8 cellular contexts compared by ENCODE assay signal in genomic region chr14:69151458-69152180, GRCh38. TPM values are rescaled to one million over a fixed set of nuclear protein-coding genes. Genes with fewer than 3 reads are reported as not detected.
A peak's percentile ranks its signal among the peaks of the same experiment; 100 is the strongest.
DNase-seq lines count a peak whose midpoint lies in the region; ATAC-seq and TF ChIP-seq lines count a peak whose summit lies in the region.

No MANE protein-coding gene starts in this region.

- H3K4me1 ChIP-seq in CD8-positive, alpha-beta T cell (ENCODE audit: insufficient read depth, low read length): peaks cover 42% of the 10 kb centered on the region
- H3K4me1 ChIP-seq in fibroblast of lung (ENCODE audit: control insufficient read depth, extremely low read depth, insufficient read depth, low read length): peaks cover 11% of the 10 kb centered on the region

- peak overlapping the region; percentile 90 for H3K4me2 ChIP-seq in fibroblast of lung (ENCODE audit: extremely low read depth, insufficient read depth, low read length)

- no peaks in the 10 kb centered on the region for H3K27me3 ChIP-seq in CD8-positive, alpha-beta T cell (ENCODE audit: insufficient read depth, low read length)
- no peaks in the 10 kb centered on the region for H3K27me3 ChIP-seq in fibroblast of lung (ENCODE audit: control insufficient read depth, insufficient read depth, low read length)

- H3K9me3 ChIP-seq in CD8-positive, alpha-beta T cell (ENCODE audit: low read length): no peaks in the 10 kb centered on the region
- H3K9me3 ChIP-seq in fibroblast of lung (ENCODE audit: control insufficient read depth, insufficient read depth, low read depth, low read length): no peaks in the 10 kb centered on the region

- peak overlapping the region; percentile 95 for H3K4me3 ChIP-seq in CD8-positive, alpha-beta T cell (ENCODE audit: low read depth, low read length)
- H3K4me3 ChIP-seq in fibroblast of lung (replicated peaks in 1 of 4; ENCODE audit: control extremely low read depth in 1 of 4, insufficient read depth in 1 of 4, low read depth in 3 of 4, low read length in 4 of 4): peak overlapping the region; percentile 74 to 90 (median 88)

- H3K36me3 Mint-ChIP-seq in CD8-positive, alpha-beta T cell: peaks cover 36% of the 10 kb centered on the region
- H3K36me3 Mint-ChIP-seq in IgD-negative memory B cell: peaks cover 1% of the 10 kb centered on the region
- H3K36me3 Mint-ChIP-seq in activated T-helper 17 cell treated with anti-CD3 and anti-CD28 coated beads, Interleukin-2, amount 50 U/mL, for 72 hours (ENCODE audit: low read depth): peaks cover 43% of the 10 kb centered on the region
- peaks cover 0 to 36% (median 11%) of the 10 kb centered on the region in 3 donors for H3K36me3 Mint-ChIP-seq in naive thymus-derived CD8-positive, alpha-beta T cell

- POLR2A ChIA-PET in CD8-positive, alpha-beta T cell (lab: Charles Lee): interaction anchor here (0.7 to 3.5 kb wide), 5 partner anchors 21 to 246 kb away, joined by 3 to 28 read pairs (median 4); partner anchors contain the start of genes ERH, EXD2 and SLC39A9
- POLR2A ChIA-PET in naive thymus-derived CD8-positive, alpha-beta T cell (lab: Charles Lee): interaction anchor here (0.5 to 4.1 kb wide), 9 partner anchors 9 to 639 kb away, joined by 3 to 26 read pairs (median 4); partner anchors contain the start of genes EXD2 and SRSF5

- intact Hi-C loops in CD8-positive, alpha-beta T cell (cut with DNase I, micrococcal nuclease): loop anchor here (1.0 to 5.0 kb wide), 13 partner anchors 21 to 1334 kb away; partner anchors contain the start of genes ERH (in 2 of the 2), RAD51B (in 2 of the 2), SLC39A9 (in 2 of the 2) and SRSF5 (in 2 of the 2)

- H2AFZ ChIP-seq in fibroblast of lung (ENCODE audit: low read length): peak overlapping the region; percentile 78

- CTCF ChIA-PET in CD8-positive, alpha-beta T cell (lab: Charles Lee): interaction anchor here (1.0 to 6.2 kb wide), 10 partner anchors 10 to 40 kb away, joined by 3 to 42 read pairs (median 5); partner anchors contain the start of gene EXD2

- no peaks in the 10 kb centered on the region for H3K9me3 Mint-ChIP-seq in CD8-positive, alpha-beta T cell
- H3K9me3 Mint-ChIP-seq in IgD-negative memory B cell: no peaks in the 10 kb centered on the region
- no peaks in the 10 kb centered on the region for H3K9me3 Mint-ChIP-seq in activated T-helper 17 cell treated with anti-CD3 and anti-CD28 coated beads, Interleukin-2, amount 50 U/mL, for 72 hours
- no peaks in the 10 kb centered on the region for H3K9me3 Mint-ChIP-seq in naive thymus-derived CD8-positive, alpha-beta T cell

- H4K20me1 ChIP-seq in fibroblast of lung (ENCODE audit: control insufficient read depth, extremely low read depth, insufficient read depth, low read length): peaks cover 2% of the 10 kb centered on the region

- peaks cover 42% of the 10 kb centered on the region for H3K79me2 ChIP-seq in fibroblast of lung (ENCODE audit: control insufficient read depth, insufficient read depth, low read length)

- peak; percentile 47 to 82 (median 73) for DNase-seq in CD8-positive, alpha-beta T cell
- DNase-seq in RPMI8226: peak; percentile 73
- DNase-seq in fibroblast of lung (ENCODE audit: low read depth in 2 of 2): peak; percentile 68 to 71
- peak; percentile 68 to 84 (median 75) for DNase-seq in naive thymus-derived CD8-positive, alpha-beta T cell
- DNase-seq in stimulated activated naive CD4-positive, alpha-beta T cell (lab: John Stamatoyannopoulos, UW): peak; percentile 50 to 80 (median 73)

- H3K27ac Mint-ChIP-seq in CD8-positive, alpha-beta T cell: peak overlapping the region; percentile 95
- peak overlapping the region; percentile 92 to 97 (median 93) for H3K27ac Mint-ChIP-seq in IgD-negative memory B cell
- H3K27ac Mint-ChIP-seq in activated T-helper 17 cell treated with anti-CD3 and anti-CD28 coated beads, Interleukin-2, amount 50 U/mL, for 72 hours: peak overlapping the region; percentile 86
- H3K27ac Mint-ChIP-seq in naive thymus-derived CD8-positive, alpha-beta T cell: peak overlapping the region; percentile 85 to 99 (median 94)

- peaks cover 49% of the 10 kb centered on the region for H3K4me1 Mint-ChIP-seq in CD8-positive, alpha-beta T cell (ENCODE audit: low read depth)
- peaks cover 23 to 44% (median 28%) of the 10 kb centered on the region in 3 donors for H3K4me1 Mint-ChIP-seq in IgD-negative memory B cell
- peaks cover 29% of the 10 kb centered on the region for H3K4me1 Mint-ChIP-seq in activated T-helper 17 cell treated with anti-CD3 and anti-CD28 coated beads, Interleukin-2, amount 50 U/mL, for 72 hours
- H3K4me1 Mint-ChIP-seq in naive thymus-derived CD8-positive, alpha-beta T cell: peaks cover 27 to 53% (median 51%) of the 10 kb centered on the region in 4 donors

- peak overlapping the region; percentile 79 for H3K27ac ChIP-seq in CD8-positive, alpha-beta T cell (ENCODE audit: low read depth, low read length)
- H3K27ac ChIP-seq in fibroblast of lung (ENCODE audit: insufficient read depth, low read length): peak overlapping the region; percentile 78

- peak overlapping the region; percentile 89 for H3K4me3 Mint-ChIP-seq in CD8-positive, alpha-beta T cell
- peak overlapping the region; percentile 90 to 97 (median 96) for H3K4me3 Mint-ChIP-seq in IgD-negative memory B cell
- peak overlapping the region; percentile 90 for H3K4me3 Mint-ChIP-seq in activated T-helper 17 cell treated with anti-CD3 and anti-CD28 coated beads, Interleukin-2, amount 50 U/mL, for 72 hours
- peak overlapping the region; percentile 89 to 99 (median 94) for H3K4me3 Mint-ChIP-seq in naive thymus-derived CD8-positive, alpha-beta T cell

- H3K9ac ChIP-seq in fibroblast of lung (ENCODE audit: insufficient read depth, low read length): peak overlapping the region; percentile 85

- peak; percentile 37 for ATAC-seq in CD8-positive, alpha-beta T cell
- ATAC-seq in GM21360 (IDR thresholded peaks at IDR 0.05; ENCODE audit: unreplicated experiment): peak; percentile 47
- peak; percentile 67 for ATAC-seq in activated T-helper 17 cell treated with anti-CD3 and anti-CD28 coated beads, Interleukin-2, amount 50 U/mL, for 72 hours (replicated peaks)
- peak; percentile 50 to 55 for ATAC-seq in naive thymus-derived CD8-positive, alpha-beta T cell

- no peaks in the 10 kb centered on the region for H3K27me3 Mint-ChIP-seq in CD8-positive, alpha-beta T cell (ENCODE audit: low read depth)
- no peaks in the 10 kb centered on the region for H3K27me3 Mint-ChIP-seq in IgD-negative memory B cell
- no peaks in the 10 kb centered on the region for H3K27me3 Mint-ChIP-seq in activated T-helper 17 cell treated with anti-CD3 and anti-CD28 coated beads, Interleukin-2, amount 50 U/mL, for 72 hours
- H3K27me3 Mint-ChIP-seq in naive thymus-derived CD8-positive, alpha-beta T cell: no peaks in the 10 kb centered on the region

- peak; percentile 53 for TF ChIP-seq CTCF in CD8-positive, alpha-beta T cell (IDR thresholded peaks at IDR 0.05)
- TF ChIP-seq CTCF in fibroblast of lung (conservative IDR thresholded peaks at IDR 0.05 in 1 of 2, IDR thresholded peaks at IDR 0.05 in 1 of 2; ENCODE audit: low read depth in 1 of 2, low read length in 2 of 2): peak; percentile 12 to 23

- no peaks in the 10 kb centered on the region for H3K36me3 ChIP-seq in CD8-positive, alpha-beta T cell (ENCODE audit: insufficient read depth, low read length)
- no peaks in the 10 kb centered on the region for H3K36me3 ChIP-seq in fibroblast of lung (ENCODE audit: control insufficient read depth, insufficient read depth, low read length)

RNA-seq across cellular contexts. Expression of gene DCAF5, which starts 1.3 kb away (rescaled TPM):
- 10 to 100 TPM; 66.7 to 69.3 TPM for total RNA-seq in CD8-positive, alpha-beta T cell
- polyA plus RNA-seq in IgD-negative memory B cell (57.9 TPM), fibroblast of lung (26.4 and 31.8 TPM in 2 replicates)
- 10 to 100 TPM; 31.4 to 37.7 TPM for total RNA-seq in activated T-helper 17 cell treated with anti-CD3 and anti-CD28 coated beads, Interleukin-2, amount 50 U/mL, for 72 hours
- 10.3 and 16.8 TPM in 2 replicates for total RNA-seq in fibroblast of lung
- polyA plus RNA-seq in fibroblast of lung (2012): 14.6 and 22.4 TPM in 2 replicates
- polyA minus RNA-seq in fibroblast of lung (ENCODE audit: low replicate concordance): 71.8 and 101 TPM in 2 replicates
- 10 to 100 TPM; 74.2 to 78.8 TPM for total RNA-seq in naive thymus-derived CD8-positive, alpha-beta T cell
- polyA plus RNA-seq in naive thymus-derived CD8-positive, alpha-beta T cell: 10 to 100 TPM; 73.1 to 87.2 (median 79.1) TPM

RNA-seq across cellular contexts. Expression of gene EXD2, which starts 39.7 kb away (rescaled TPM):
- total RNA-seq in CD8-positive, alpha-beta T cell: 1 to 10 TPM; 5.9 to 7.9 TPM
- polyA plus RNA-seq in IgD-negative memory B cell: 7.5 TPM
- total RNA-seq in activated T-helper 17 cell treated with anti-CD3 and anti-CD28 coated beads, Interleukin-2, amount 50 U/mL, for 72 hours: 10 to 100 TPM in 1 of 2 donors, 1 to 10 TPM in 1; 9.2 to 11.8 TPM
- 21.1 and 27.7 TPM in 2 replicates for total RNA-seq in fibroblast of lung
- polyA plus RNA-seq in fibroblast of lung: 19.8 and 25.5 TPM in 2 replicates
- polyA plus RNA-seq in fibroblast of lung (2012): 15.1 and 17.4 TPM in 2 replicates
- 5.4 and 36.8 TPM in 2 replicates for polyA minus RNA-seq in fibroblast of lung (ENCODE audit: low replicate concordance)
- 10 to 100 TPM; 12.4 to 12.6 TPM for total RNA-seq in naive thymus-derived CD8-positive, alpha-beta T cell
- 10 to 100 TPM in 1 of 3 donors, 1 to 10 TPM in 2; 5.8 to 11.1 (median 8.2) TPM for polyA plus RNA-seq in naive thymus-derived CD8-positive, alpha-beta T cell

Comparison
In these comparisons a context has a peak if more than half of its experiments do, and no peak if none do; other contexts are left out.
1. Peak in every context shown above with its lines: DNase-seq, ATAC-seq, H3K4me3 ChIP-seq and H3K27ac ChIP-seq.